ENCODE assay signal across 1 cellular context in the genomic region with DNA sequence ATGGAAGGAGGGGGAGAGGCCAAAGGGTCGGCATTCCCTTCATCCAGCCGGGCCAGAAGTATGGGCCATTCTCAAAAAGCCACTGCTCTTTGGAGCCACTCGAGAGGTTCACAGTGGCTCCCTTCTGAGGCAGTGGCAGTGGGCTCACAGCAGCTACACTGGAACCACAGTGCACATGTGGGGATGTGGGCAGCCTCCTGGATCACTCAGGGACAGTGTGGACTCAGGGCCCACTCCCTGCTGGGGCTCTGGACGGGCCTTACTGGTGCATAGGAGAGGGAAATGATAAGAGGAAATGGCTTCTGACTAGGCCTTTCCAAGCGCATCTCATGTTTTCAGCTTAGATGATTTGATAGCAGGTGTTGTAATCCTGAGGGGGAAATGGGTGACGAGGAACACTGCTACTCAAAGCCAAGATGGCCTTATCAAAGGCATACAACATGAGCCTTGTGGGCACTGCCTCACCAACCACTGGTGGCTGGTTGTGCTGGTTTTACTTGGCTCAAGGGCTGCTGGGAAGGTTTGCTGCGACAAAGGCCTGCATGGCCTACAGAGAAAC.
TF ChIP-seq lines count a peak whose summit lies in the region.

No MANE protein-coding gene starts in this region.

TF ChIP-seq in endothelial cell of umbilical vein, 7 proteins besides CTCF, POLR2A, EP300 and RAD21 (continued from another document):
- TF ChIP-seq POLR2AphosphoS5 (IDR thresholded peaks at IDR 0.05; ENCODE audit: insufficient read depth, low read depth, low read length), result no peak
- no peak for TF ChIP-seq JUN (IDR thresholded peaks at IDR 0.05; ENCODE audit: borderline replicate concordance, insufficient read depth, insufficient read length, low read depth)
- no peak for TF ChIP-seq MAX (IDR thresholded peaks at IDR 0.05; ENCODE audit: insufficient read depth, insufficient read length)
- no peak for TF ChIP-seq FOS (IDR thresholded peaks at IDR 0.05; ENCODE audit: borderline replicate concordance, insufficient read depth, low read length)
